In the genomic region with DNA sequence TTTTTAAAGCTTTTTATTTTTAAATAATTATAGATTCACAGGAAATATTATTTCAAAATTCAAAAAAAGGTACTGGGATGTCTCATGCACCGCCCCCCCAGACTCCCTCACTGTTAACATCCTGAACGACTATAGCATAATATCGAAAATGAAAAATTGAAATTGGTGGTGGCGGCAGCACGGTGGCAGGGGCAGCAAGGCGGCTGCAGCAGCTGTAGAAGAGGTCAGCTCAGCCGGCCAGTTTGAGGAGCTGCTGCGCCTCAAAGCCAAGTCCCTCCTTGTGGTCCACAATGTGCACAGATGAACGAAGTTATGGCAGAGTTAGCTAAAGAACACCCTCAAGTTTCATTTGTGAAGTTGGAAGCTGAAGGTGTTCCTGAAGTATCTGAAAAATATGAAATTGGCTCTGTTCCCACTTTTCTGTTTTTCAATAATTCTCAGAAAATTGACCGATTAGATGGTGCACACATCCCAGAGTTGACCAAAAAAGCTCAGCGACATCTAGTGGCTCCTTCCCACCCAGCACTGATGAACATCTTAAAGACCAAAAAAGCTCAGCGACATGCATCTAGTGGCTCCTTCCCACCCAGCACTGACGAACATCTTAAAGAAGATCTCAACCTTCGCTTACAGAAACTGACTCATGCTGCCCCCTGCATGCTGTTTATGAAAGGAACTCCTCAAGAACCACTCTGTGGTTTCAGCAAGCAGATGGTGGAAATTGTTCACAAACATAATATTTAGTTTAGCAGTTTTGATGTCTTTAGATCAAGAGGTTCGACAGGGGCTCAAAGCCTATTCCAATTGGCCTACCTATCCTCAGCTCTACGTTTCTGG, we compare ENCODE assay signal across 8 cellular contexts.
DNase-seq lines count a peak whose midpoint lies in the region; ATAC-seq, FAIRE-seq and TF ChIP-seq lines count a peak whose summit lies in the region.

No MANE protein-coding gene starts in this region.

- ATAC-seq in HG02798 (IDR thresholded peaks at IDR 0.05; ENCODE audit: poor library complexity, unreplicated experiment), result peak; percentile 74
- peak; percentile 95 to 97 for ATAC-seq in naive B cell (ENCODE audit: low read depth in 2 of 2)

- in situ Hi-C loops in GM13976 (cut with MboI; ENCODE audit: low sequenced_read_pairs, unreplicated experiment), result loop anchor here (25.0 kb wide), 1 partner anchor 691 kb away; no protein-coding TSS in a partner anchor

- peak overlapping the region; percentile 27 for H3K4me2 ChIP-seq in endothelial cell of umbilical vein (ENCODE audit: insufficient read depth, low read length)

- peaks cover 6% of the 10 kb centered on the region for H3K36me3 Mint-ChIP-seq in activated CD4-positive, alpha-beta memory T cell treated with anti-CD3 and anti-CD28 coated beads for 36 hours
- peaks cover 5 to 7% of the 10 kb centered on the region in 2 donors for H3K36me3 Mint-ChIP-seq in naive B cell

- TF ChIP-seq CTCF in 22Rv1 (IDR thresholded peaks at IDR 0.05) (peak; percentile 79), GM13976 (IDR thresholded peaks at IDR 0.05; ENCODE audit: borderline replicate concordance, control extremely low read depth, extremely low read depth, insufficient read depth, missing control alignments) (peak; percentile 34), endothelial cell of umbilical vein (IDR thresholded peaks at IDR 0.05; ENCODE audit: extremely low read depth in 1 of 2, insufficient read depth in 1 of 2, low read depth in 1 of 2, low read length in 2 of 2) (peak; percentile 66 to 93)

- FAIRE-seq in endothelial cell of umbilical vein (lab: Jason Lieb, UNC), result peak; percentile 96

- peaks cover 4% of the 10 kb centered on the region for H3K9me3 Mint-ChIP-seq in activated CD4-positive, alpha-beta memory T cell treated with anti-CD3 and anti-CD28 coated beads for 36 hours
- H3K9me3 Mint-ChIP-seq in naive B cell, result peaks cover 0 to 8% (median 2%) of the 10 kb centered on the region in 7 donors

- H3K27me3 Mint-ChIP-seq in activated CD4-positive, alpha-beta memory T cell treated with anti-CD3 and anti-CD28 coated beads for 36 hours, result peaks cover 1% of the 10 kb centered on the region
- peaks cover 0 to 5% (median 0%) of the 10 kb centered on the region in 3 donors for H3K27me3 Mint-ChIP-seq in naive B cell

- no peaks in the 10 kb centered on the region for H4K20me1 ChIP-seq in endothelial cell of umbilical vein (replicated peaks; ENCODE audit: control insufficient read depth, extremely low read depth, insufficient read depth, low read length)

- BruUV-seq in endothelial cell of umbilical vein (replicated peaks; lab: Mats Ljungman, UMichigan), result no TSS peak

- CTCF ChIA-PET in activated CD4-positive, alpha-beta memory T cell treated with anti-CD3 and anti-CD28 coated beads for 36 hours (lab: Charles Lee), result interaction anchor here (0.6 to 5.0 kb wide), 47 partner anchors 7 to 851 kb away, joined by 3 to 98 read pairs (median 5); a partner anchor contains a TSS
- CTCF ChIA-PET in endothelial cell of umbilical vein (lab: Charles Lee), result interaction anchor here (0.6 to 4.8 kb wide), 65 partner anchors 8 to 719 kb away, joined by 3 to 162 read pairs (median 5); a partner anchor contains a TSS

- intact Hi-C loops in activated CD4-positive, alpha-beta memory T cell treated with anti-CD3 and anti-CD28 coated beads for 36 hours (cut with micrococcal nuclease), result loop anchor here (1.0 kb wide), 1 partner anchor 236 kb away; no protein-coding TSS in a partner anchor
- intact Hi-C loops in endothelial cell of umbilical vein (cut with micrococcal nuclease), result loop anchor here (1.0 kb wide), 11 partner anchors 13 to 699 kb away; a partner anchor contains a TSS

- no peak for TF ChIP-seq POLR2A in endothelial cell of umbilical vein (IDR thresholded peaks at IDR 0.05; ENCODE audit: low read depth, low read length)

- peak overlapping the region; percentile 9 for H2AFZ ChIP-seq in endothelial cell of umbilical vein (ENCODE audit: low read depth, low read length)

- POLR2A ChIA-PET in activated CD4-positive, alpha-beta memory T cell treated with anti-CD3 and anti-CD28 coated beads for 36 hours (lab: Charles Lee), result no interaction called here
- POLR2A ChIA-PET in endothelial cell of umbilical vein (lab: Charles Lee), result interaction anchor here (0.6 to 1.5 kb wide), 4 partner anchors 65 to 235 kb away, joined by 3 to 6 read pairs (median 4); no protein-coding TSS in a partner anchor

- H3K27ac Mint-ChIP-seq in activated CD4-positive, alpha-beta memory T cell treated with anti-CD3 and anti-CD28 coated beads for 36 hours, result no peak overlapping the region
- peak overlapping the region in 3 of 6 donors; percentile 21 to 39 (median 33) for H3K27ac Mint-ChIP-seq in naive B cell

- H3K9ac ChIP-seq in endothelial cell of umbilical vein (replicated peaks; ENCODE audit: extremely low read depth, insufficient read depth, low read length), result no peak overlapping the region

- no peaks in the 10 kb centered on the region for H3K27me3 ChIP-seq in endothelial cell of umbilical vein (ENCODE audit: control insufficient read depth in 2 of 2, insufficient read depth in 2 of 2, low read length in 2 of 2)

- no peaks in the 10 kb centered on the region for H3K9me3 ChIP-seq in endothelial cell of umbilical vein (replicated peaks; ENCODE audit: control insufficient read depth, insufficient read depth, low read length)

- H3K27ac ChIP-seq in 22Rv1 (no peak overlapping the region), endothelial cell of umbilical vein (ENCODE audit: insufficient read depth, low read depth, low read length) (no peak overlapping the region)

- H3K79me2 ChIP-seq in endothelial cell of umbilical vein (ENCODE audit: control insufficient read depth, insufficient read depth, low read length), result no peaks in the 10 kb centered on the region

- DNase-seq in GM13976 (ENCODE audit: low spot score) (peak; percentile 50), NCI-H460 (ENCODE audit: extremely low read depth, low read depth) (peak; percentile 41), endothelial cell of umbilical vein (ENCODE audit: low read depth, low spot score) (peak; percentile 90), naive B cell (peak; percentile 22), stromal cell of bone marrow (ENCODE audit: low read depth) (peak; percentile 78)
- peak; percentile 62 for DNase-seq in activated CD4-positive, alpha-beta memory T cell treated with anti-CD3 and anti-CD28 coated beads for 36 hours

- no peaks in the 10 kb centered on the region for H3K9me1 ChIP-seq in endothelial cell of umbilical vein (replicated peaks; ENCODE audit: control insufficient read depth, extremely low read depth, insufficient read depth, low read length)

- peaks cover 6% of the 10 kb centered on the region for H3K4me1 ChIP-seq in endothelial cell of umbilical vein (ENCODE audit: control insufficient read depth, extremely low read depth, insufficient read depth, low read length)

- no peak overlapping the region for H3K4me3 Mint-ChIP-seq in activated CD4-positive, alpha-beta memory T cell treated with anti-CD3 and anti-CD28 coated beads for 36 hours
- H3K4me3 Mint-ChIP-seq in naive B cell, result peak overlapping the region in 1 of 8 donors; percentile 7

- no peak overlapping the region for H3K4me3 ChIP-seq in endothelial cell of umbilical vein (replicated peaks in 1 of 3; ENCODE audit: insufficient read depth in 1 of 3, low read depth in 1 of 3, low read length in 3 of 3)

- H3K4me1 Mint-ChIP-seq in activated CD4-positive, alpha-beta memory T cell treated with anti-CD3 and anti-CD28 coated beads for 36 hours (ENCODE audit: low read depth), result peaks cover 7% of the 10 kb centered on the region
- peaks cover 4 to 8% (median 7%) of the 10 kb centered on the region in 3 donors for H3K4me1 Mint-ChIP-seq in naive B cell

- dilution Hi-C loops in endothelial cell of umbilical vein (cut with MboI; ENCODE audit: extremely low pct_ligation_motif_present, low sequenced_read_pairs), result loop anchor here (25.0 kb wide), 1 partner anchor 691 kb away; no protein-coding TSS in a partner anchor

- H3K36me3 ChIP-seq in endothelial cell of umbilical vein (ENCODE audit: control insufficient read depth in 2 of 2, extremely low read depth in 1 of 2, insufficient read depth in 2 of 2, low read length in 2 of 2), result no peaks in the 10 kb centered on the region

TF ChIP-seq in endothelial cell of umbilical vein, 7 proteins besides CTCF, POLR2A, EP300 and RAD21:
- TF ChIP-seq MYC (IDR thresholded peaks at IDR 0.05; ENCODE audit: low read depth, low read length) (no peak), JUN (IDR thresholded peaks at IDR 0.05; ENCODE audit: borderline replicate concordance, insufficient read depth, insufficient read length, low read depth) (peak; percentile 11), POLR2AphosphoS5 (IDR thresholded peaks at IDR 0.05; ENCODE audit: insufficient read depth, low read depth, low read length) (peak; percentile 88), GATA2 (IDR thresholded peaks at IDR 0.05; ENCODE audit: insufficient read depth, insufficient read length, low read depth, low read length) (peak; percentile 94), FOS (IDR thresholded peaks at IDR 0.05; ENCODE audit: borderline replicate concordance, insufficient read depth, low read length) (peak; percentile 64)
TF ChIP-seq in endothelial cell of umbilical vein: peak in this region for 4.

Comparison
In these comparisons a context has a peak if more than half of its experiments do, and no peak if none do; other contexts are left out.
1. DNase-seq: peak in every context shown above with its lines; median percentile 90 in endothelial cell of umbilical vein; 78 in stromal cell of bone marrow; 62 in activated CD4-positive, alpha-beta memory T cell treated with anti-CD3 and anti-CD28 coated beads for 36 hours; 50 in GM13976; 41 in NCI-H460; 22 in naive B cell.